ENCODE assay signal across 12 cellular contexts in the genomic region with DNA sequence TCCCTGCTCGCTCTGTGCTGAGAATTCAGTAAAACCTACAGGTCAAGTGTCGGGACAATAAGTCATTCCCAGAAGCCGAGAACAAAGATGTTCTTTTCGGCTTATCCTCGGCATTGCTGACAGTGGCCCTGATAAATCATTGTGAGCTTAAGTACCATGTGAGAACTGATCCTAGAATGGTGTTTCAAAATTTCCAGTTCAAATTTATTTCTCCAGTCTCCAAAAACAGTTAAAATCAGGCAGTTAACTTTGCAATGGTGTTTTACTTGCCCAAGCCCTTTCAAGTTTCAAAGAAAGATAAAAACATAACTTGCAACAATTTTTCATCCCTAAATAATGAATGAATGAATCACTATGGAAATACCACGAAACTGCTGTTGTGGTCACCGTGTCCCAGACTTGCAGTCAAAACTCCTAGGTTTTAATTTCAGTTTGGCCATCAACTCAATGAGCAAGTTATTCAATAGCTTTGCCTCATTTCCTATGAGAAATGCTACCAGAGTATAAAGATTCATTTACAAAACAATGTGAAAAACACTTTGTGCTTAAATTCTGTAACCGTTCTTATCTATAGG. TPM values are rescaled to one million over a fixed set of nuclear protein-coding genes. Genes with fewer than 3 reads are reported as not detected.
DNase-seq lines count a peak whose midpoint lies in the region; ATAC-seq lines count a peak whose summit lies in the region.
"Had no signal": no experiment of that assay in that cellular context is flagged by ENCODE, and none has a peak within 500 bp of the region (broad histone marks: within the 10 kb centered on the region; RNA-seq: fewer than 3 reads in every experiment).

No MANE protein-coding gene starts in this region.

- no peaks in the 10 kb centered on the region for H3K27me3 Mint-ChIP-seq in activated CD8-positive, alpha-beta T cell treated with anti-CD3 and anti-CD28 coated beads, Interleukin-2, amount 10 ng/mL, durations not matched to agents 7 days and 5 days (ENCODE audit: low read depth)

- H3K4me3 Mint-ChIP-seq in activated CD8-positive, alpha-beta T cell treated with anti-CD3 and anti-CD28 coated beads, Interleukin-2, amount 10 ng/mL, durations not matched to agents 7 days and 5 days: no peak overlapping the region

- H3K36me3 Mint-ChIP-seq in activated CD8-positive, alpha-beta T cell treated with anti-CD3 and anti-CD28 coated beads, Interleukin-2, amount 10 ng/mL, durations not matched to agents 7 days and 5 days (ENCODE audit: low read depth): peaks cover 78% of the 10 kb centered on the region

- POLR2A ChIA-PET in activated CD8-positive, alpha-beta T cell treated with anti-CD3 and anti-CD28 coated beads, Interleukin-2, amount 10 ng/mL, durations not matched to agents 7 days and 5 days (lab: Charles Lee): no interaction called here

- peak; percentile 60 for DNase-seq in GM03348 (ENCODE audit: low spot score)
- DNase-seq in activated CD8-positive, alpha-beta T cell treated with anti-CD3 and anti-CD28 coated beads, Interleukin-2, amount 10 ng/mL, durations not matched to agents 7 days and 5 days: no peak
- peak; percentile 54 for DNase-seq in left kidney (ENCODE audit: low read depth, low spot score)
- no peak for DNase-seq in stimulated activated CD4-positive, alpha-beta T cell treated with anti-CD3 and anti-CD28 coated beads, Interleukin-4, amount 100 ng/mL, for 1 hour
- DNase-seq in SK-N-DZ (ENCODE audit: low spot score): no peak
- DNase-seq in hypothalamus (lab: John Stamatoyannopoulos, UW): no peak
- DNase-seq: left lung, NCI-H2171, retina, Right ventricle myocardium superior had no signal

- ATAC-seq in activated CD8-positive, alpha-beta T cell treated with anti-CD3 and anti-CD28 coated beads, Interleukin-2, amount 10 ng/mL, durations not matched to agents 7 days and 5 days: no peak
- ATAC-seq: activated CD4-positive, CD25-positive, alpha-beta regulatory T cell treated with anti-CD3 and anti-CD28 coated beads, Interleukin-2, amount 50 U/mL, for 24 hours; left lung had no signal

- no peaks in the 10 kb centered on the region for H3K9me3 Mint-ChIP-seq in activated CD8-positive, alpha-beta T cell treated with anti-CD3 and anti-CD28 coated beads, Interleukin-2, amount 10 ng/mL, durations not matched to agents 7 days and 5 days (ENCODE audit: insufficient read depth)

- peak overlapping the region; percentile 3 for H3K27ac Mint-ChIP-seq in activated CD8-positive, alpha-beta T cell treated with anti-CD3 and anti-CD28 coated beads, Interleukin-2, amount 10 ng/mL, durations not matched to agents 7 days and 5 days

- CTCF ChIA-PET in activated CD8-positive, alpha-beta T cell treated with anti-CD3 and anti-CD28 coated beads, Interleukin-2, amount 10 ng/mL, durations not matched to agents 7 days and 5 days (lab: Charles Lee): interaction anchor here (0.8 to 1.9 kb wide), 3 partner anchors 10 to 180 kb away, joined by 3 to 4 read pairs (median 3); no protein-coding TSS in a partner anchor

- peaks cover 50% of the 10 kb centered on the region for H3K4me1 Mint-ChIP-seq in activated CD8-positive, alpha-beta T cell treated with anti-CD3 and anti-CD28 coated beads, Interleukin-2, amount 10 ng/mL, durations not matched to agents 7 days and 5 days (ENCODE audit: low read depth)

RNA-seq across cellular contexts. Expression of a gene that starts 4.3 kb away (rescaled TPM):
- total RNA-seq in activated CD8-positive, alpha-beta T cell treated with anti-CD3 and anti-CD28 coated beads, Interleukin-2, amount 10 ng/mL, durations not matched to agents 7 days and 5 days: 10 to 100 TPM; 97.8 to 98.8 TPM
- 48.0 and 60.9 TPM in 2 replicates for polyA plus RNA-seq in SK-N-DZ (2014; cell fraction: cytosol; rRNA removed)
- 50.1 and 67.2 TPM in 2 replicates for polyA plus RNA-seq in SK-N-DZ (2014; cell fraction: nucleus; rRNA removed)

RNA-seq across cellular contexts. Expression of a gene that starts 8.6 kb away (rescaled TPM):
- total RNA-seq in activated CD8-positive, alpha-beta T cell treated with anti-CD3 and anti-CD28 coated beads, Interleukin-2, amount 10 ng/mL, durations not matched to agents 7 days and 5 days: not detected
- not detected in 2 replicates for polyA plus RNA-seq in SK-N-DZ (2014; cell fraction: cytosol; rRNA removed)
- not detected in 2 replicates for polyA plus RNA-seq in SK-N-DZ (2014; cell fraction: nucleus; rRNA removed)
- total RNA-seq: epithelial cell of proximal tubule had no signal

RNA-seq across cellular contexts. Expression of a gene that starts 14.8 kb away (rescaled TPM):
- total RNA-seq in activated CD8-positive, alpha-beta T cell treated with anti-CD3 and anti-CD28 coated beads, Interleukin-2, amount 10 ng/mL, durations not matched to agents 7 days and 5 days: 10 to 100 TPM; 80.1 to 81.6 TPM
- polyA plus RNA-seq in SK-N-DZ (2014; cell fraction: cytosol; rRNA removed): 154 and 172 TPM in 2 replicates
- polyA plus RNA-seq in SK-N-DZ (2014; cell fraction: nucleus; rRNA removed): 91.9 and 101 TPM in 2 replicates

RNA-seq across cellular contexts. Expression of a gene that starts 20.8 kb away (rescaled TPM):
- 10 to 100 TPM; 42.4 to 44.0 TPM for total RNA-seq in activated CD8-positive, alpha-beta T cell treated with anti-CD3 and anti-CD28 coated beads, Interleukin-2, amount 10 ng/mL, durations not matched to agents 7 days and 5 days
- not detected in 2 replicates for polyA plus RNA-seq in SK-N-DZ (2014; cell fraction: cytosol; rRNA removed)
- polyA plus RNA-seq in SK-N-DZ (2014; cell fraction: nucleus; rRNA removed): not detected in 2 replicates

RNA-seq across cellular contexts. Expression of a gene that starts 46.8 kb away (rescaled TPM):
- 10 to 100 TPM; 89.0 to 89.5 TPM for total RNA-seq in activated CD8-positive, alpha-beta T cell treated with anti-CD3 and anti-CD28 coated beads, Interleukin-2, amount 10 ng/mL, durations not matched to agents 7 days and 5 days
- 88.1 and 93.3 TPM in 2 replicates for polyA plus RNA-seq in SK-N-DZ (2014; cell fraction: cytosol; rRNA removed)
- 237 and 372 TPM in 2 replicates for polyA plus RNA-seq in SK-N-DZ (2014; cell fraction: nucleus; rRNA removed)

Comparison
In these comparisons a context has a peak if more than half of its experiments do, and no peak if none do; other contexts are left out.
1. DNase-seq: peak in GM03348 (single experiment) and left kidney (single experiment); none in activated CD8-positive, alpha-beta T cell treated with anti-CD3 and anti-CD28 coated beads, Interleukin-2, amount 10 ng/mL, durations not matched to agents 7 days and 5 days (single experiment), stimulated activated CD4-positive, alpha-beta T cell treated with anti-CD3 and anti-CD28 coated beads, Interleukin-4, amount 100 ng/mL, for 1 hour (single experiment), SK-N-DZ (single experiment) and hypothalamus (0 of 51).